ENCODE assay signal across 1 cellular context in the genomic region with DNA sequence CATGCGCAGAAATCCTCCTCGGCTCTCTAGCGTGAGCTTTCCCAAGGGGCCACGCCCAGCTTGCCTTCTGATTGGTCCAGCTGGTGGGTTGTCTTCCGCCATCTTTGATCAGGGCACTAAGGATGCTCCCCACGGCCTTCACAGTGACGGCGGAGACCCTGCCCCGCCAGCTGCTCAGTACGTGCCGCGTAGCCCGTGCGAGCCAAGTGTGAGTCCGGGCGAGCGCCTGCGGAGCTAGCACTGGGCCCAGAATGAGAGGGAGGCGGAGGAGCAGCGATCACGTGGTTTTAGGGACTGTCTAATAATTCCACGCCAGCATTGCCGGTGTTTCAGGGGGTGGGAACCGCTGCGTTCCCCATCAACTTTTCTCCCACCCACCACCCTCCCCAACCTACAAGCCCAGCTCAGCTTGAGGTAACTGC.
TF ChIP-seq lines count a peak whose summit lies in the region.

No MANE protein-coding gene starts in this region.

TF ChIP-seq in K562, 482 proteins besides CTCF, POLR2A, EP300 and RAD21 (continued from another document and continues in another):
- no peak for TF ChIP-seq JUNB (CRISPR knock-in tag; conservative IDR thresholded peaks at IDR 0.05)
- TF ChIP-seq, protein P1, sequence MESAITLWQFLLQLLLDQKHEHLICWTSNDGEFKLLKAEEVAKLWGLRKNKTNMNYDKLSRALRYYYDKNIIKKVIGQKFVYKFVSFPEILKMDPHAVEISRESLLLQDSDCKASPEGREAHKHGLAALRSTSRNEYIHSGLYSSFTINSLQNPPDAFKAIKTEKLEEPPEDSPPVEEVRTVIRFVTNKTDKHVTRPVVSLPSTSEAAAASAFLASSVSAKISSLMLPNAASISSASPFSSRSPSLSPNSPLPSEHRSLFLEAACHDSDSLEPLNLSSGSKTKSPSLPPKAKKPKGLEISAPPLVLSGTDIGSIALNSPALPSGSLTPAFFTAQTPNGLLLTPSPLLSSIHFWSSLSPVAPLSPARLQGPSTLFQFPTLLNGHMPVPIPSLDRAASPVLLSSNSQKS (CRISPR knock-in tag; IDR thresholded peaks at IDR 0.05) = no peak
- TF ChIP-seq, protein P2, sequence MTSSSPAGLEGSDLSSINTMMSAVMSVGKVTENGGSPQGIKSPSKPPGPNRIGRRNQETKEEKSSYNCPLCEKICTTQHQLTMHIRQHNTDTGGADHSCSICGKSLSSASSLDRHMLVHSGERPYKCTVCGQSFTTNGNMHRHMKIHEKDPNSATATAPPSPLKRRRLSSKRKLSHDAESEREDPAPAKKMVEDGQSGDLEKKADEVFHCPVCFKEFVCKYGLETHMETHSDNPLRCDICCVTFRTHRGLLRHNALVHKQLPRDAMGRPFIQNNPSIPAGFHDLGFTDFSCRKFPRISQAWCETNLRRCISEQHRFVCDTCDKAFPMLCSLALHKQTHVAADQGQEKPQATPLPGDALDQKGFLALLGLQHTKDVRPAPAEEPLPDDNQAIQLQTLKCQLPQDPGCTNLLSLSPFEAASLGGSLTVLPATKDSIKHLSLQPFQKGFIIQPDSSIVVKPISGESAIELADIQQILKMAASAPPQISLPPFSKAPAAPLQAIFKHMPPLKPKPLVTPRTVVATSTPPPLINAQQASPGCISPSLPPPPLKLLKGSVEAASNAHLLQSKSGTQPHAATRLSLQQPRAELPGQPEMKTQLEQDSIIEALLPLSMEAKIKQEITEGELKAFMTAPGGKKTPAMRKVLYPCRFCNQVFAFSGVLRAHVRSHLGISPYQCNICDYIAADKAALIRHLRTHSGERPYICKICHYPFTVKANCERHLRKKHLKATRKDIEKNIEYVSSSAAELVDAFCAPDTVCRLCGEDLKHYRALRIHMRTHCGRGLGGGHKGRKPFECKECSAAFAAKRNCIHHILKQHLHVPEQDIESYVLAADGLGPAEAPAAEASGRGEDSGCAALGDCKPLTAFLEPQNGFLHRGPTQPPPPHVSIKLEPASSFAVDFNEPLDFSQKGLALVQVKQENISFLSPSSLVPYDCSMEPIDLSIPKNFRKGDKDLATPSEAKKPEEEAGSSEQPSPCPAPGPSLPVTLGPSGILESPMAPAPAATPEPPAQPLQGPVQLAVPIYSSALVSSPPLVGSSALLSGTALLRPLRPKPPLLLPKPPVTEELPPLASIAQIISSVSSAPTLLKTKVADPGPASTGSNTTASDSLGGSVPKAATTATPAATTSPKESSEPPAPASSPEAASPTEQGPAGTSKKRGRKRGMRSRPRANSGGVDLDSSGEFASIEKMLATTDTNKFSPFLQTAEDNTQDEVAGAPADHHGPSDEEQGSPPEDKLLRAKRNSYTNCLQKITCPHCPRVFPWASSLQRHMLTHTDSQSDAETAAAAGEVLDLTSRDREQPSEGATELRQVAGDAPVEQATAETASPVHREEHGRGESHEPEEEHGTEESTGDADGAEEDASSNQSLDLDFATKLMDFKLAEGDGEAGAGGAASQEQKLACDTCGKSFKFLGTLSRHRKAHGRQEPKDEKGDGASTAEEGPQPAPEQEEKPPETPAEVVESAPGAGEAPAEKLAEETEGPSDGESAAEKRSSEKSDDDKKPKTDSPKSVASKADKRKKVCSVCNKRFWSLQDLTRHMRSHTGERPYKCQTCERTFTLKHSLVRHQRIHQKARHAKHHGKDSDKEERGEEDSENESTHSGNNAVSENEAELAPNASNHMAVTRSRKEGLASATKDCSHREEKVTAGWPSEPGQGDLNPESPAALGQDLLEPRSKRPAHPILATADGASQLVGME (CRISPR knock-in tag; IDR thresholded peaks at IDR 0.05) = no peak
- TF ChIP-seq, protein P3, sequence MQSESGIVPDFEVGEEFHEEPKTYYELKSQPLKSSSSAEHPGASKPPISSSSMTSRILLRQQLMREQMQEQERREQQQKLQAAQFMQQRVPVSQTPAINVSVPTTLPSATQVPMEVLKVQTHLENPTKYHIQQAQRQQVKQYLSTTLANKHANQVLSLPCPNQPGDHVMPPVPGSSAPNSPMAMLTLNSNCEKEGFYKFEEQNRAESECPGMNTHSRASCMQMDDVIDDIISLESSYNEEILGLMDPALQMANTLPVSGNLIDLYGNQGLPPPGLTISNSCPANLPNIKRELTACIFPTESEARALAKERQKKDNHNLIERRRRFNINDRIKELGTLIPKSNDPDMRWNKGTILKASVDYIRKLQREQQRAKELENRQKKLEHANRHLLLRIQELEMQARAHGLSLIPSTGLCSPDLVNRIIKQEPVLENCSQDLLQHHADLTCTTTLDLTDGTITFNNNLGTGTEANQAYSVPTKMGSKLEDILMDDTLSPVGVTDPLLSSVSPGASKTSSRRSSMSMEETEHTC (IDR thresholded peaks at IDR 0.05) = 0 out of 2 replicates have a peak, but pooled peaks have one; percentile 42
- peak; percentile 57 for TF ChIP-seq ATF1 (CRISPR knock-in tag; IDR thresholded peaks at IDR 0.05)
- peak; percentile 95 for TF ChIP-seq ATF1 (tag; IDR thresholded peaks at IDR 0.05)
- TF ChIP-seq RBBP5 (IDR thresholded peaks at IDR 0.05; ENCODE audit: borderline replicate concordance, insufficient read depth, low read length, poor library complexity, severe bottlenecking) = no peak
- no peak for TF ChIP-seq CSDE1 (IDR thresholded peaks at IDR 0.05)
- TF ChIP-seq MCM3 (IDR thresholded peaks at IDR 0.05) = no peak
- TF ChIP-seq NFRKB (IDR thresholded peaks at IDR 0.05; ENCODE audit: low read depth) = no peak
- TF ChIP-seq MXI1 (IDR thresholded peaks at IDR 0.05; ENCODE audit: low read depth, low read length) = no peak
- TF ChIP-seq KAT2B (IDR thresholded peaks at IDR 0.05; ENCODE audit: low read depth, low read length) = no peak
- no peak for TF ChIP-seq GTF2A2 (tag; IDR thresholded peaks at IDR 0.05)
- TF ChIP-seq, protein P4, sequence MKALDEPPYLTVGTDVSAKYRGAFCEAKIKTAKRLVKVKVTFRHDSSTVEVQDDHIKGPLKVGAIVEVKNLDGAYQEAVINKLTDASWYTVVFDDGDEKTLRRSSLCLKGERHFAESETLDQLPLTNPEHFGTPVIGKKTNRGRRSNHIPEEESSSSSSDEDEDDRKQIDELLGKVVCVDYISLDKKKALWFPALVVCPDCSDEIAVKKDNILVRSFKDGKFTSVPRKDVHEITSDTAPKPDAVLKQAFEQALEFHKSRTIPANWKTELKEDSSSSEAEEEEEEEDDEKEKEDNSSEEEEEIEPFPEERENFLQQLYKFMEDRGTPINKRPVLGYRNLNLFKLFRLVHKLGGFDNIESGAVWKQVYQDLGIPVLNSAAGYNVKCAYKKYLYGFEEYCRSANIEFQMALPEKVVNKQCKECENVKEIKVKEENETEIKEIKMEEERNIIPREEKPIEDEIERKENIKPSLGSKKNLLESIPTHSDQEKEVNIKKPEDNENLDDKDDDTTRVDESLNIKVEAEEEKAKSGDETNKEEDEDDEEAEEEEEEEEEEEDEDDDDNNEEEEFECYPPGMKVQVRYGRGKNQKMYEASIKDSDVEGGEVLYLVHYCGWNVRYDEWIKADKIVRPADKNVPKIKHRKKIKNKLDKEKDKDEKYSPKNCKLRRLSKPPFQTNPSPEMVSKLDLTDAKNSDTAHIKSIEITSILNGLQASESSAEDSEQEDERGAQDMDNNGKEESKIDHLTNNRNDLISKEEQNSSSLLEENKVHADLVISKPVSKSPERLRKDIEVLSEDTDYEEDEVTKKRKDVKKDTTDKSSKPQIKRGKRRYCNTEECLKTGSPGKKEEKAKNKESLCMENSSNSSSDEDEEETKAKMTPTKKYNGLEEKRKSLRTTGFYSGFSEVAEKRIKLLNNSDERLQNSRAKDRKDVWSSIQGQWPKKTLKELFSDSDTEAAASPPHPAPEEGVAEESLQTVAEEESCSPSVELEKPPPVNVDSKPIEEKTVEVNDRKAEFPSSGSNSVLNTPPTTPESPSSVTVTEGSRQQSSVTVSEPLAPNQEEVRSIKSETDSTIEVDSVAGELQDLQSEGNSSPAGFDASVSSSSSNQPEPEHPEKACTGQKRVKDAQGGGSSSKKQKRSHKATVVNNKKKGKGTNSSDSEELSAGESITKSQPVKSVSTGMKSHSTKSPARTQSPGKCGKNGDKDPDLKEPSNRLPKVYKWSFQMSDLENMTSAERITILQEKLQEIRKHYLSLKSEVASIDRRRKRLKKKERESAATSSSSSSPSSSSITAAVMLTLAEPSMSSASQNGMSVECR (CRISPR knock-in tag; IDR thresholded peaks at IDR 0.05) = 0 out of 2 replicates have a peak, but pooled peaks have one; percentile 25
- TF ChIP-seq, protein P5, sequence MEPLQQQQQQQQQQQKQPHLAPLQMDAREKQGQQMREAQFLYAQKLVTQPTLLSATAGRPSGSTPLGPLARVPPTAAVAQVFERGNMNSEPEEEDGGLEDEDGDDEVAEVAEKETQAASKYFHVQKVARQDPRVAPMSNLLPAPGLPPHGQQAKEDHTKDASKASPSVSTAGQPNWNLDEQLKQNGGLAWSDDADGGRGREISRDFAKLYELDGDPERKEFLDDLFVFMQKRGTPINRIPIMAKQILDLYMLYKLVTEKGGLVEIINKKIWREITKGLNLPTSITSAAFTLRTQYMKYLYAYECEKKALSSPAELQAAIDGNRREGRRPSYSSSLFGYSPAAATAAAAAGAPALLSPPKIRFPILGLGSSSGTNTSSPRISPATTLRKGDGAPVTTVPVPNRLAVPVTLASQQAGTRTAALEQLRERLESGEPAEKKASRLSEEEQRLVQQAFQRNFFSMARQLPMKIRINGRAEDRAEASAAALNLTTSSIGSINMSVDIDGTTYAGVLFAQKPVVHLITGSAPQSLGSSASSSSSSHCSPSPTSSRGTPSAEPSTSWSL (CRISPR knock-in tag; IDR thresholded peaks at IDR 0.05; ENCODE audit: borderline replicate concordance) = no peak
- TF ChIP-seq BRD9 (IDR thresholded peaks at IDR 0.05; ENCODE audit: low read depth, partially characterized antibody) = no peak
- peak; percentile 98 for TF ChIP-seq TOE1 (IDR thresholded peaks at IDR 0.05; ENCODE audit: borderline replicate concordance)
- TF ChIP-seq TOE1 (CRISPR knock-in tag; IDR thresholded peaks at IDR 0.05; ENCODE audit: borderline replicate concordance, low read depth) = no peak
- TF ChIP-seq, protein P6, sequence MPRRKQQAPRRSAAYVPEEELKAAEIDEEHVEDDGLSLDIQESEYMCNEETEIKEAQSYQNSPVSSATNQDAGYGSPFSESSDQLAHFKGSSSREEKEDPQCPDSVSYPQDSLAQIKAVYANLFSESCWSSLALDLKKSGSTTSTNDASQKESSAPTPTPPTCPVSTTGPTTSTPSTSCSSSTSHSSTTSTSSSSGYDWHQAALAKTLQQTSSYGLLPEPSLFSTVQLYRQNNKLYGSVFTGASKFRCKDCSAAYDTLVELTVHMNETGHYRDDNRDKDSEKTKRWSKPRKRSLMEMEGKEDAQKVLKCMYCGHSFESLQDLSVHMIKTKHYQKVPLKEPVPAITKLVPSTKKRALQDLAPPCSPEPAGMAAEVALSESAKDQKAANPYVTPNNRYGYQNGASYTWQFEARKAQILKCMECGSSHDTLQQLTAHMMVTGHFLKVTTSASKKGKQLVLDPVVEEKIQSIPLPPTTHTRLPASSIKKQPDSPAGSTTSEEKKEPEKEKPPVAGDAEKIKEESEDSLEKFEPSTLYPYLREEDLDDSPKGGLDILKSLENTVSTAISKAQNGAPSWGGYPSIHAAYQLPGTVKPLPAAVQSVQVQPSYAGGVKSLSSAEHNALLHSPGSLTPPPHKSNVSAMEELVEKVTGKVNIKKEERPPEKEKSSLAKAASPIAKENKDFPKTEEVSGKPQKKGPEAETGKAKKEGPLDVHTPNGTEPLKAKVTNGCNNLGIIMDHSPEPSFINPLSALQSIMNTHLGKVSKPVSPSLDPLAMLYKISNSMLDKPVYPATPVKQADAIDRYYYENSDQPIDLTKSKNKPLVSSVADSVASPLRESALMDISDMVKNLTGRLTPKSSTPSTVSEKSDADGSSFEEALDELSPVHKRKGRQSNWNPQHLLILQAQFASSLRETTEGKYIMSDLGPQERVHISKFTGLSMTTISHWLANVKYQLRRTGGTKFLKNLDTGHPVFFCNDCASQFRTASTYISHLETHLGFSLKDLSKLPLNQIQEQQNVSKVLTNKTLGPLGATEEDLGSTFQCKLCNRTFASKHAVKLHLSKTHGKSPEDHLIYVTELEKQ (CRISPR knock-in tag; IDR thresholded peaks at IDR 0.05) = no peak
- TF ChIP-seq ZNF57 (CRISPR knock-in tag; IDR thresholded peaks at IDR 0.05) = no peak
- TF ChIP-seq SETDB1 (IDR thresholded peaks at IDR 0.05; ENCODE audit: low read length) = no peak
- TF ChIP-seq OTX1 (CRISPR knock-in tag; IDR thresholded peaks at IDR 0.05) = no peak
- no peak for TF ChIP-seq KDM1A (IDR thresholded peaks at IDR 0.05)
- no peak for TF ChIP-seq HLTF (IDR thresholded peaks at IDR 0.05)
- no peak for TF ChIP-seq NONO (IDR thresholded peaks at IDR 0.05; ENCODE audit: low read depth in 2 of 2, low read length in 1 of 2)
- TF ChIP-seq, protein P7, sequence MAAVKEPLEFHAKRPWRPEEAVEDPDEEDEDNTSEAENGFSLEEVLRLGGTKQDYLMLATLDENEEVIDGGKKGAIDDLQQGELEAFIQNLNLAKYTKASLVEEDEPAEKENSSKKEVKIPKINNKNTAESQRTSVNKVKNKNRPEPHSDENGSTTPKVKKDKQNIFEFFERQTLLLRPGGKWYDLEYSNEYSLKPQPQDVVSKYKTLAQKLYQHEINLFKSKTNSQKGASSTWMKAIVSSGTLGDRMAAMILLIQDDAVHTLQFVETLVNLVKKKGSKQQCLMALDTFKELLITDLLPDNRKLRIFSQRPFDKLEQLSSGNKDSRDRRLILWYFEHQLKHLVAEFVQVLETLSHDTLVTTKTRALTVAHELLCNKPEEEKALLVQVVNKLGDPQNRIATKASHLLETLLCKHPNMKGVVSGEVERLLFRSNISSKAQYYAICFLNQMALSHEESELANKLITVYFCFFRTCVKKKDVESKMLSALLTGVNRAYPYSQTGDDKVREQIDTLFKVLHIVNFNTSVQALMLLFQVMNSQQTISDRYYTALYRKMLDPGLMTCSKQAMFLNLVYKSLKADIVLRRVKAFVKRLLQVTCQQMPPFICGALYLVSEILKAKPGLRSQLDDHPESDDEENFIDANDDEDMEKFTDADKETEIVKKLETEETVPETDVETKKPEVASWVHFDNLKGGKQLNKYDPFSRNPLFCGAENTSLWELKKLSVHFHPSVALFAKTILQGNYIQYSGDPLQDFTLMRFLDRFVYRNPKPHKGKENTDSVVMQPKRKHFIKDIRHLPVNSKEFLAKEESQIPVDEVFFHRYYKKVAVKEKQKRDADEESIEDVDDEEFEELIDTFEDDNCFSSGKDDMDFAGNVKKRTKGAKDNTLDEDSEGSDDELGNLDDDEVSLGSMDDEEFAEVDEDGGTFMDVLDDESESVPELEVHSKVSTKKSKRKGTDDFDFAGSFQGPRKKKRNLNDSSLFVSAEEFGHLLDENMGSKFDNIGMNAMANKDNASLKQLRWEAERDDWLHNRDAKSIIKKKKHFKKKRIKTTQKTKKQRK (IDR thresholded peaks at IDR 0.05; ENCODE audit: borderline replicate concordance, low read depth, low read length) = no peak
- no peak for TF ChIP-seq ZKSCAN3 (CRISPR knock-in tag; IDR thresholded peaks at IDR 0.05)
- TF ChIP-seq, protein P8, sequence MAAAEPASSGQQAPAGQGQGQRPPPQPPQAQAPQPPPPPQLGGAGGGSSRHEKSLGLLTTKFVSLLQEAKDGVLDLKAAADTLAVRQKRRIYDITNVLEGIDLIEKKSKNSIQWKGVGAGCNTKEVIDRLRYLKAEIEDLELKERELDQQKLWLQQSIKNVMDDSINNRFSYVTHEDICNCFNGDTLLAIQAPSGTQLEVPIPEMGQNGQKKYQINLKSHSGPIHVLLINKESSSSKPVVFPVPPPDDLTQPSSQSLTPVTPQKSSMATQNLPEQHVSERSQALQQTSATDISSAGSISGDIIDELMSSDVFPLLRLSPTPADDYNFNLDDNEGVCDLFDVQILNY (CRISPR knock-in tag; IDR thresholded peaks at IDR 0.05) = no peak
- no peak for TF ChIP-seq BCL6 (CRISPR knock-in tag; IDR thresholded peaks at IDR 0.05)
- no peak for TF ChIP-seq HMG20B (CRISPR knock-in tag; IDR thresholded peaks at IDR 0.05)
- TF ChIP-seq NFYB (IDR thresholded peaks at IDR 0.05; ENCODE audit: extremely low read depth, insufficient read length) = peak; percentile 57
